ENCODE assay signal across 25 cellular contexts in the genomic region with DNA sequence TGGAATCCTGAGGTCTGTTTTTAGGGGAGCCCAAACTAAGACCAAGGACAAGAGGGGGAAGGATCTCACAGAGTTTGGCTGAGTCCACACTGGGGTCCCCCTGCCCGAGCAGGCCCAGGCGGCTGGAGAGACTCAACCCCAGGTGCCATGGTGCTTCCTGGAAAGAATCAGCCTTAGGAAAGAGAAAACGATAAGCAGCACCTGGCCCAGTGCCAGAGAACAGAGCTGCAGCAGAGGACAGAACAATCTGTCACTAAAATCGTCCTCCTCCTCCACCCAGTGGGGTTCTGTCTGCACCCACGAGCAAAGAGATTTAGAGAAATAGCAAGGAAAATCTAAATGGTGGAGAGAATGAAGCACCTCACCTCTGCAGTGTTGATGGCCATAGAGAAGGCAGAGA.
A peak's percentile ranks its signal among the peaks of the same experiment; 100 is the strongest.
DNase-seq lines count a peak whose midpoint lies in the region; ATAC-seq and TF ChIP-seq lines count a peak whose summit lies in the region.
"Had no signal": no experiment of that assay in that cellular context is flagged by ENCODE, and none has a peak within 500 bp of the region (broad histone marks: within the 10 kb centered on the region; RNA-seq: fewer than 3 reads in every experiment).

No MANE protein-coding gene starts in this region.

- ATAC-seq in SK-N-SH treated with all-trans-retinoic acid at 6 μM for 48 hours: no peak
- ATAC-seq: heart left ventricle, T-helper 17 cell had no signal

- H4K20me1 ChIP-seq in SK-N-SH (ENCODE audit: insufficient read depth) (no peaks in the 10 kb centered on the region), smooth muscle cell (ENCODE audit: low read depth) (no peaks in the 10 kb centered on the region)
- H4K20me1 ChIP-seq: BLaER1 treated with 17β-estradiol and CSF1 and Interleukin-3, amounts not matched to agents 10 nM and 100 nM had no signal

- CTCF ChIA-PET in SK-N-SH (lab: Yijun Ruan, JAX): no interaction called here

- no peaks in the 10 kb centered on the region for H3K9me2 ChIP-seq in SK-N-SH

- H3K36me3 ChIP-seq in SK-N-SH (replicated peaks in 1 of 2; ENCODE audit: control insufficient read depth in 1 of 2, insufficient read depth in 2 of 2, low read length in 1 of 2) (no peaks in the 10 kb centered on the region), stomach (no peaks in the 10 kb centered on the region), H7 (replicated peaks; ENCODE audit: control insufficient read depth, insufficient read depth, low read length) (no peaks in the 10 kb centered on the region), smooth muscle cell (ENCODE audit: low read depth) (no peaks in the 10 kb centered on the region)
- H3K36me3 ChIP-seq: BLaER1 treated with 17β-estradiol and CSF1 and Interleukin-3, amounts not matched to agents 10 nM and 100 nM; esophagus muscularis mucosa; HAP-1; heart left ventricle; thoracic aorta had no signal

- H3K9ac ChIP-seq in SK-N-SH (no peak overlapping the region), smooth muscle cell (ENCODE audit: low read depth) (no peak overlapping the region)
- H3K9ac ChIP-seq: BLaER1 treated with 17β-estradiol and CSF1 and Interleukin-3, amounts not matched to agents 10 nM and 100 nM; parathyroid adenoma had no signal

- H3K4me1 ChIP-seq in SK-N-SH (ENCODE audit: control insufficient read depth in 1 of 2, insufficient read depth in 2 of 2, low read depth in 1 of 2, low read length in 1 of 2) (peaks cover 0 to 7% of the 10 kb centered on the region in 2 experiments; a peak in 1 of 4 replicates), stomach (no peaks in the 10 kb centered on the region), smooth muscle cell (ENCODE audit: low read depth) (no peaks in the 10 kb centered on the region)
- H3K4me1 ChIP-seq: esophagus muscularis mucosa, HAP-1, heart left ventricle, parathyroid adenoma had no signal

- TF ChIP-seq RAD21 in SK-N-SH (IDR thresholded peaks at IDR 0.05; ENCODE audit: low read length): no peak

- H3K9me3 ChIP-seq in SK-N-SH (no peaks in the 10 kb centered on the region), stomach (peaks cover 0 to 21% (median 3%) of the 10 kb centered on the region in 4 donors), smooth muscle cell (replicated peaks; ENCODE audit: low read depth) (no peaks in the 10 kb centered on the region)
- H3K9me3 ChIP-seq: HAP-1, thoracic aorta had no signal

- intact Hi-C loops in stomach (cut with DNase I; ENCODE audit: low total_unique reads): no loop called here

- POLR2A ChIA-PET in SK-N-SH (lab: Yijun Ruan, JAX): no interaction called here

- H3K4me3 ChIP-seq in SK-N-SH (ENCODE audit: low read depth in 2 of 2, low read length in 1 of 2): no peak overlapping the region
- H3K4me3 ChIP-seq in stomach: no peak overlapping the region
- no peak overlapping the region for H3K4me3 ChIP-seq in H7 (ENCODE audit: insufficient read depth, low read depth, low read length)
- no peak overlapping the region for H3K4me3 ChIP-seq in smooth muscle cell
- H3K4me3 ChIP-seq: BLaER1 treated with 17β-estradiol and CSF1 and Interleukin-3, amounts not matched to agents 10 nM and 100 nM; esophagus muscularis mucosa; HAP-1; heart left ventricle; SK-N-MC; thoracic aorta had no signal

- TF ChIP-seq EP300 in SK-N-SH (IDR thresholded peaks at IDR 0.05; ENCODE audit: borderline replicate concordance in 1 of 2, low read depth in 1 of 2, low read length in 1 of 2): no peak
- TF ChIP-seq EP300 in stomach (IDR thresholded peaks at IDR 0.05): no peak

- TF ChIP-seq CTCF in SK-N-SH (IDR thresholded peaks at IDR 0.05) (no peak), stomach (IDR thresholded peaks at IDR 0.05) (no peak), smooth muscle cell (IDR thresholded peaks at IDR 0.05; ENCODE audit: borderline replicate concordance, insufficient read depth, poor library complexity, severe bottlenecking) (no peak)

- H3K4me2 ChIP-seq in SK-N-SH: no peak overlapping the region
- H3K4me2 ChIP-seq in smooth muscle cell: no peak overlapping the region
- H3K4me2 ChIP-seq: BLaER1 treated with 17β-estradiol and CSF1 and Interleukin-3, amounts not matched to agents 10 nM and 100 nM had no signal

- peak overlapping the region in 1 of 2 experiments; percentile 3; a peak in 1 of 4 replicates for H3K27ac ChIP-seq in SK-N-SH (ENCODE audit: low read depth in 2 of 2, low read length in 1 of 2)
- no peak overlapping the region for H3K27ac ChIP-seq in stomach
- H3K27ac ChIP-seq in smooth muscle cell (ENCODE audit: low read depth): no peak overlapping the region
- H3K27ac ChIP-seq: BLaER1 treated with 17β-estradiol and CSF1 and Interleukin-3, amounts not matched to agents 10 nM and 100 nM; esophagus muscularis mucosa; heart left ventricle; parathyroid adenoma; SK-N-MC; thoracic aorta had no signal

- H2AFZ ChIP-seq in SK-N-SH (ENCODE audit: low read depth) (no peak overlapping the region), smooth muscle cell (ENCODE audit: low read depth) (no peak overlapping the region)
- H2AFZ ChIP-seq: parathyroid adenoma had no signal

- TF ChIP-seq POLR2A in stomach (IDR thresholded peaks at IDR 0.05): no peak

- H3K27me3 ChIP-seq in SK-N-SH (ENCODE audit: insufficient read depth) (peaks cover 17% of the 10 kb centered on the region; the same call in 1 of the 2 replicates), stomach (peaks cover 0 to 3% (median 0%) of the 10 kb centered on the region in 3 donors), H7 (ENCODE audit: control insufficient read depth, insufficient read depth, low read length) (no peaks in the 10 kb centered on the region), smooth muscle cell (ENCODE audit: low read depth) (no peaks in the 10 kb centered on the region)
- H3K27me3 ChIP-seq: BLaER1 treated with 17β-estradiol and CSF1 and Interleukin-3, amounts not matched to agents 10 nM and 100 nM; esophagus muscularis mucosa had no signal

- H3K79me2 ChIP-seq in SK-N-SH (ENCODE audit: insufficient read depth) (no peaks in the 10 kb centered on the region), smooth muscle cell (ENCODE audit: low read depth) (no peaks in the 10 kb centered on the region)
- H3K79me2 ChIP-seq: parathyroid adenoma had no signal

- H3F3A ChIP-seq in SK-N-SH (replicated peaks; ENCODE audit: insufficient read depth) (no peaks in the 10 kb centered on the region), smooth muscle cell (ENCODE audit: low read depth) (no peaks in the 10 kb centered on the region)

- WGBS in SK-N-SH (ENCODE audit: low lambda C conversion rate): 21% methylated on average over 5 of the region's 5 CpGs
- WGBS in stomach, 5 donors: 39 to 53% (median 42%) methylated on average over 5 of the region's 5 CpGs
- 75% methylated on average over 5 of the region's 5 CpGs for WGBS in smooth muscle cell (ENCODE audit: low lambda C conversion rate)

- peak; percentile 25 for DNase-seq in SK-N-SH
- DNase-seq in stimulated activated CD4-positive, alpha-beta T cell treated with anti-CD3 and anti-CD28 coated beads, Interleukin-12 subunit alpha, Interleukin-12 subunit beta, amount 100 ng/mL, for 4 hours: peak; percentile 12
- no peak for DNase-seq in stimulated activated CD4-positive, alpha-beta T cell treated with anti-CD3 and anti-CD28 coated beads, Interleukin-4, amount 100 ng/mL, for 24 hours
- DNase-seq in NCI-H82 treated with DMSO at 0.1 percent for 48 hours (lab: John Stamatoyannopoulos, UW; ENCODE audit: unreplicated experiment): peak; percentile 39
- DNase-seq in stomach: peak; percentile 31
- no peak for DNase-seq in H7
- DNase-seq in smooth muscle cell (lab: John Stamatoyannopoulos, UW; ENCODE audit: unreplicated experiment): no peak
- DNase-seq: COR-L47; dermis blood vessel endothelial cell; foreskin fibroblast; islet precursor cell; MM.1S; NCI-H1105 treated with DMSO at 0.1 percent for 48 hours; retina; stimulated activated CD4-positive, alpha-beta T cell treated with anti-CD3 and anti-CD28 coated beads, Interleukin-2, amount 100 ng/mL, for 24 hours; stimulated activated CD8-positive, alpha-beta memory T cell treated with anti-CD3 and anti-CD28 coated beads, Interleukin-4, amount 100 ng/mL, for 48 hours; T-helper 17 cell had no signal

TF ChIP-seq in SK-N-SH, 30 proteins besides CTCF, POLR2A, EP300 and RAD21 (continues in another document):
- TF ChIP-seq RFX5 (IDR thresholded peaks at IDR 0.05; ENCODE audit: low read length) (no peak), PBX3 (IDR thresholded peaks at IDR 0.05) (no peak)

TF ChIP-seq in SK-N-SH treated with all-trans-retinoic acid at 6 μM for 48 hours, 23 proteins besides CTCF, POLR2A, EP300 and RAD21:
- TF ChIP-seq TOX (CRISPR knock-in tag; IDR thresholded peaks at IDR 0.05; ENCODE audit: borderline replicate concordance) (no peak), CSDC2 (CRISPR knock-in tag; IDR thresholded peaks at IDR 0.05) (no peak), POU6F1 (CRISPR knock-in tag; IDR thresholded peaks at IDR 0.05; ENCODE audit: borderline replicate concordance, low read depth) (no peak), RARB (CRISPR knock-in tag; IDR thresholded peaks at IDR 0.05) (no peak), PPARA (CRISPR knock-in tag; IDR thresholded peaks at IDR 0.05; ENCODE audit: borderline replicate concordance) (no peak), ZNF8 (CRISPR knock-in tag; IDR thresholded peaks at IDR 0.05) (no peak)
- TF ChIP-seq, protein P1, sequence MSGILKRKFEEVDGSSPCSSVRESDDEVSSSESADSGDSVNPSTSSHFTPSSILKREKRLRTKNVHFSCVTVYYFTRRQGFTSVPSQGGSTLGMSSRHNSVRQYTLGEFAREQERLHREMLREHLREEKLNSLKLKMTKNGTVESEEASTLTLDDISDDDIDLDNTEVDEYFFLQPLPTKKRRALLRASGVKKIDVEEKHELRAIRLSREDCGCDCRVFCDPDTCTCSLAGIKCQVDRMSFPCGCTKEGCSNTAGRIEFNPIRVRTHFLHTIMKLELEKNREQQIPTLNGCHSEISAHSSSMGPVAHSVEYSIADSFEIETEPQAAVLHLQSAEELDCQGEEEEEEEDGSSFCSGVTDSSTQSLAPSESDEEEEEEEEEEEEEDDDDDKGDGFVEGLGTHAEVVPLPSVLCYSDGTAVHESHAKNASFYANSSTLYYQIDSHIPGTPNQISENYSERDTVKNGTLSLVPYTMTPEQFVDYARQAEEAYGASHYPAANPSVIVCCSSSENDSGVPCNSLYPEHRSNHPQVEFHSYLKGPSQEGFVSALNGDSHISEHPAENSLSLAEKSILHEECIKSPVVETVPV (CRISPR knock-in tag; IDR thresholded peaks at IDR 0.05): no peak

Comparison
In these comparisons a context has a peak if more than half of its experiments do, and no peak if none do; other contexts are left out.
1. DNase-seq: peak in SK-N-SH (single experiment), stimulated activated CD4-positive, alpha-beta T cell treated with anti-CD3 and anti-CD28 coated beads, Interleukin-12 subunit alpha, Interleukin-12 subunit beta, amount 100 ng/mL, for 4 hours (single experiment), NCI-H82 treated with DMSO at 0.1 percent for 48 hours (single experiment) and stomach (single experiment); none in stimulated activated CD4-positive, alpha-beta T cell treated with anti-CD3 and anti-CD28 coated beads, Interleukin-4, amount 100 ng/mL, for 24 hours (single experiment), H7 (single experiment) and smooth muscle cell (single experiment).